1 cellular context compared by ENCODE assay signal in genomic region chr3:45656575-45657363, GRCh38.
TF ChIP-seq lines count a peak whose summit lies in the region.

No MANE protein-coding gene starts in this region.

TF ChIP-seq in HepG2, 621 proteins besides CTCF, POLR2A, EP300 and RAD21 (continued from another document and continues in another):
- 0 out of 2 replicates have a peak, but pooled peaks have one; percentile 13 for TF ChIP-seq MLX (CRISPR knock-in tag; IDR thresholded peaks at IDR 0.05)
- no peak for TF ChIP-seq TBX2 (CRISPR knock-in tag; IDR thresholded peaks at IDR 0.05; ENCODE audit: borderline replicate concordance)
- no peak for TF ChIP-seq ZBTB42 (CRISPR knock-in tag; IDR thresholded peaks at IDR 0.05)
- no peak for TF ChIP-seq ATF1 (CRISPR knock-in tag; IDR thresholded peaks at IDR 0.05)
- no peak for TF ChIP-seq ZNF230 (CRISPR knock-in tag; IDR thresholded peaks at IDR 0.05)
- no peak for TF ChIP-seq PAX8 (CRISPR knock-in tag; IDR thresholded peaks at IDR 0.05; ENCODE audit: borderline replicate concordance)
- no peak for TF ChIP-seq ZEB1 (IDR thresholded peaks at IDR 0.05; ENCODE audit: insufficient replicate concordance, low read depth)
- peak; percentile 54; the same call in 1 of the 2 replicates for TF ChIP-seq AHR (CRISPR knock-in tag; IDR thresholded peaks at IDR 0.05)
- TF ChIP-seq MAZ (IDR thresholded peaks at IDR 0.05; ENCODE audit: borderline replicate concordance, low read depth, low read length): no peak
- no peak for TF ChIP-seq MAZ (CRISPR knock-in tag; IDR thresholded peaks at IDR 0.05; ENCODE audit: low read depth)
- peak; percentile 75; the same call in 1 of the 2 replicates for TF ChIP-seq ZBTB26 (CRISPR knock-in tag; IDR thresholded peaks at IDR 0.05; ENCODE audit: borderline replicate concordance)
- TF ChIP-seq MIER3 (CRISPR knock-in tag; IDR thresholded peaks at IDR 0.05; ENCODE audit: borderline replicate concordance): peak; percentile 64; the same call in 1 of the 2 replicates
- TF ChIP-seq NPAS2 (CRISPR knock-in tag; IDR thresholded peaks at IDR 0.05; ENCODE audit: borderline replicate concordance): no peak
- TF ChIP-seq ZNF776 (CRISPR knock-in tag; IDR thresholded peaks at IDR 0.05): no peak
- TF ChIP-seq ZNF331 (CRISPR knock-in tag; IDR thresholded peaks at IDR 0.05): 0 out of 2 replicates have a peak, but pooled peaks have one; percentile 17
- TF ChIP-seq YEATS4 (CRISPR knock-in tag; IDR thresholded peaks at IDR 0.05; ENCODE audit: borderline replicate concordance): no peak
- no peak for TF ChIP-seq ZHX1 (CRISPR knock-in tag; IDR thresholded peaks at IDR 0.05; ENCODE audit: low read depth)
- no peak for TF ChIP-seq SIN3A (IDR thresholded peaks at IDR 0.05; ENCODE audit: borderline replicate concordance, low read depth, low read length)
- TF ChIP-seq RORA (CRISPR knock-in tag; IDR thresholded peaks at IDR 0.05): no peak
- no peak for TF ChIP-seq HMG20B (CRISPR knock-in tag; conservative IDR thresholded peaks at IDR 0.05)
- TF ChIP-seq TOE1 (CRISPR knock-in tag; IDR thresholded peaks at IDR 0.05): no peak
- TF ChIP-seq PBX3 (CRISPR knock-in tag; IDR thresholded peaks at IDR 0.05; ENCODE audit: borderline replicate concordance): no peak
- TF ChIP-seq PAXIP1 (CRISPR knock-in tag; conservative IDR thresholded peaks at IDR 0.05): no peak
- TF ChIP-seq YEATS2 (CRISPR knock-in tag; IDR thresholded peaks at IDR 0.05; ENCODE audit: borderline replicate concordance): no peak
- TF ChIP-seq RXRB (CRISPR knock-in tag; IDR thresholded peaks at IDR 0.05; ENCODE audit: borderline replicate concordance): 0 out of 2 replicates have a peak, but pooled peaks have one; percentile 38
- peak; percentile 28; the same call in 1 of the 2 replicates for TF ChIP-seq ZBTB25 (CRISPR knock-in tag; IDR thresholded peaks at IDR 0.05)
- 0 out of 4 replicates have a peak, but pooled peaks of 1 of the 2 experiments have one; percentile 29 for TF ChIP-seq KLF16 (CRISPR knock-in tag; IDR thresholded peaks at IDR 0.05)
- no peak for TF ChIP-seq NR1H2 (CRISPR knock-in tag; IDR thresholded peaks at IDR 0.05; ENCODE audit: borderline replicate concordance, low read depth)
- TF ChIP-seq THAP8 (CRISPR knock-in tag; IDR thresholded peaks at IDR 0.05; ENCODE audit: borderline replicate concordance): no peak
- no peak for TF ChIP-seq PHF5A (CRISPR knock-in tag; IDR thresholded peaks at IDR 0.05; ENCODE audit: low read depth, unreplicated experiment)
- TF ChIP-seq DNMT3B (CRISPR knock-in tag; conservative IDR thresholded peaks at IDR 0.05): no peak
- TF ChIP-seq ZNF224 (CRISPR knock-in tag; IDR thresholded peaks at IDR 0.05): no peak
- TF ChIP-seq ZNF558 (CRISPR knock-in tag; IDR thresholded peaks at IDR 0.05; ENCODE audit: borderline replicate concordance): no peak
- no peak for TF ChIP-seq ZNF703 (CRISPR knock-in tag; IDR thresholded peaks at IDR 0.05; ENCODE audit: borderline replicate concordance)
- TF ChIP-seq ZNF275 (CRISPR knock-in tag; IDR thresholded peaks at IDR 0.05; ENCODE audit: borderline replicate concordance): 0 out of 2 replicates have a peak, but pooled peaks have one; percentile 33
- TF ChIP-seq NR2F1 (CRISPR knock-in tag; IDR thresholded peaks at IDR 0.05): no peak
- TF ChIP-seq FOXP1 (IDR thresholded peaks at IDR 0.05): no peak
- TF ChIP-seq FOXP1 (CRISPR knock-in tag; IDR thresholded peaks at IDR 0.05): no peak
- no peak for TF ChIP-seq ZMYM3 (CRISPR knock-in tag; IDR thresholded peaks at IDR 0.05)
- TF ChIP-seq DBP (CRISPR knock-in tag; IDR thresholded peaks at IDR 0.05; ENCODE audit: not compliant biosample characterization): no peak
- no peak for TF ChIP-seq TRAFD1 (CRISPR knock-in tag; IDR thresholded peaks at IDR 0.05; ENCODE audit: borderline replicate concordance)
- no peak for TF ChIP-seq ZNF619 (CRISPR knock-in tag; IDR thresholded peaks at IDR 0.05)
- no peak for TF ChIP-seq STAT6 (CRISPR knock-in tag; IDR thresholded peaks at IDR 0.05; ENCODE audit: borderline replicate concordance)
- peak; percentile 81 for TF ChIP-seq ZKSCAN1 (IDR thresholded peaks at IDR 0.05; ENCODE audit: low read length)
- no peak for TF ChIP-seq TAF15 (IDR thresholded peaks at IDR 0.05; ENCODE audit: low read depth, low read length, poor library complexity, severe bottlenecking)
- TF ChIP-seq SRF (IDR thresholded peaks at IDR 0.05; ENCODE audit: low read depth, low read length): no peak
